Comparison of ENCODE assay signal across 32 cellular contexts in the genomic region with DNA sequence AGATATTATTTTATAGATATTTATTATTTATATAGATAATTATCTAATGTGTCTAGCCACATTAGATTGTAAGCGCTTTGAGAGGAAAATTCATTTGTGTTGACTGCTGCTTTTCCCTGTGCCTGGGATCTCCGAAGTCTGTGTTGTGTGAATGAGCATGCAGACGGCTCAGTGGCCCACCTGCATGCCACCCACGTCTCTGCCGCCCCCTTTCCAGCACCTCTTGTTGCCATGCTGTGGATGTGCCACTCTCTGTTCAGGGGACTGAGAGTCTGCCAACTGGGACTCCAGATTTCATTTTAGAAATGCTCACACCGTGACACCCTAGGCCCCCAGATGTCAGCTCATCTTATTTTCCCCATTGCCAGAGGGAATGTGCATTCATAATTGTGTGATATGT.
"Had no signal": no experiment of that assay in that cellular context is flagged by ENCODE, and none has a peak within 500 bp of the region (broad histone marks: within the 10 kb centered on the region; RNA-seq: fewer than 3 reads in every experiment).

No MANE protein-coding gene starts in this region.

- H3K4me3 Mint-ChIP-seq: activated CD4-positive, alpha-beta memory T cell treated with anti-CD3 and anti-CD28 coated beads, Interleukin-2, amount 10 ng/mL, durations not matched to agents 7 days and 5 days; activated CD4-positive, alpha-beta T cell treated with anti-CD3 and anti-CD28 coated beads, Interleukin-2, amount 10 ng/mL, durations not matched to agents 7 days and 5 days; activated CD8-positive, alpha-beta memory T cell treated with anti-CD3 and anti-CD28 coated beads, Interleukin-2, amount 10 ng/mL, durations not matched to agents 7 days and 5 days; activated naive CD8-positive, alpha-beta T cell treated with anti-CD3 and anti-CD28 coated beads for 36 hours; mesothelial cell of epicardium; neural progenitor cell; stimulated activated memory B cell treated with anti-CD40 and anti-IgM and Interleukin-4, amounts not matched to agents 10 μg/mL and 1 μg/mL and 100 μg/mL, for 72 hours had no signal

- H3K4me3 ChIP-seq: adrenal gland, ascending aorta, cardiac muscle cell, colonic mucosa, esophagus squamous epithelium, heart right ventricle, neural progenitor cell, psoas muscle, sigmoid colon, suprapubic skin, tibial artery, upper lobe of right lung had no signal

- H3K9me3 ChIP-seq: adrenal gland, ascending aorta, colonic mucosa, esophagus squamous epithelium, heart right ventricle, psoas muscle, sigmoid colon, suprapubic skin, tibial artery, upper lobe of right lung had no signal

- DNase-seq: activated CD4-positive, alpha-beta memory T cell treated with anti-CD3 and anti-CD28 coated beads, Interleukin-2, amount 10 ng/mL, durations not matched to agents 7 days and 5 days; activated CD4-positive, alpha-beta T cell treated with anti-CD3 and anti-CD28 coated beads, Interleukin-2, amount 10 ng/mL, durations not matched to agents 7 days and 5 days; activated CD8-positive, alpha-beta memory T cell treated with anti-CD3 and anti-CD28 coated beads, Interleukin-2, amount 10 ng/mL, durations not matched to agents 7 days and 5 days; activated naive CD4-positive, alpha-beta T cell; activated naive CD8-positive, alpha-beta T cell treated with anti-CD3 and anti-CD28 coated beads for 36 hours; activated T-cell treated with anti-CD3 and anti-CD28 coated beads, Interleukin-2, amount 50 U/mL, for 72 hours; adrenal gland; cerebellar nuclear complex; colonic mucosa; effector CD8-positive, alpha-beta T cell; esophagus squamous epithelium; foreskin melanocyte; heart right ventricle; naive thymus-derived CD4-positive, alpha-beta T cell; occipital lobe; psoas muscle; sigmoid colon; small intestine; stimulated activated CD4-positive, alpha-beta T cell treated with anti-CD3 and anti-CD28 coated beads, Interleukin-4, amount 100 ng/mL, for 24 hours; tibial artery; upper lobe of right lung had no signal

- H3K36me3 ChIP-seq: adrenal gland, ascending aorta, cardiac muscle cell, colonic mucosa, esophagus squamous epithelium, heart right ventricle, neural progenitor cell, sigmoid colon, suprapubic skin, tibial artery, upper lobe of right lung had no signal

- ATAC-seq: activated CD4-positive, CD25-positive, alpha-beta regulatory T cell treated with anti-CD3 and anti-CD28 coated beads, Interleukin-2, amount 50 U/mL, for 24 hours; activated CD8-positive, alpha-beta memory T cell treated with anti-CD3 and anti-CD28 coated beads, Interleukin-2, amount 10 ng/mL, durations not matched to agents 7 days and 5 days; naive thymus-derived CD4-positive, alpha-beta T cell; psoas muscle; stimulated activated memory B cell treated with anti-CD40 and anti-IgM and Interleukin-4, amounts not matched to agents 10 μg/mL and 1 μg/mL and 100 μg/mL, for 72 hours had no signal

- H3K27ac ChIP-seq: adrenal gland, ascending aorta, cardiac muscle cell, colonic mucosa, epithelial cell of prostate, esophagus squamous epithelium, heart right ventricle, neural progenitor cell, parathyroid adenoma, sigmoid colon, suprapubic skin, tibial artery, upper lobe of right lung, VCaP had no signal

- H3K36me3 Mint-ChIP-seq: mesothelial cell of epicardium; stimulated activated memory B cell treated with anti-CD40 and anti-IgM and Interleukin-4, amounts not matched to agents 10 μg/mL and 1 μg/mL and 100 μg/mL, for 72 hours had no signal

- H3K27me3 Mint-ChIP-seq: activated CD4-positive, alpha-beta memory T cell treated with anti-CD3 and anti-CD28 coated beads, Interleukin-2, amount 10 ng/mL, durations not matched to agents 7 days and 5 days; activated CD4-positive, alpha-beta T cell treated with anti-CD3 and anti-CD28 coated beads, Interleukin-2, amount 10 ng/mL, durations not matched to agents 7 days and 5 days; activated CD8-positive, alpha-beta memory T cell treated with anti-CD3 and anti-CD28 coated beads, Interleukin-2, amount 10 ng/mL, durations not matched to agents 7 days and 5 days; activated naive CD8-positive, alpha-beta T cell treated with anti-CD3 and anti-CD28 coated beads for 36 hours; brain; naive thymus-derived CD4-positive, alpha-beta T cell; stimulated activated memory B cell treated with anti-CD40 and anti-IgM and Interleukin-4, amounts not matched to agents 10 μg/mL and 1 μg/mL and 100 μg/mL, for 72 hours had no signal

- H3K27me3 ChIP-seq: adrenal gland, ascending aorta, cardiac muscle cell, colonic mucosa, esophagus squamous epithelium, heart right ventricle, neural progenitor cell, sigmoid colon, suprapubic skin, tibial artery, upper lobe of right lung had no signal

- H3K4me1 ChIP-seq: colonic mucosa had no signal

- H3K9me3 Mint-ChIP-seq: activated CD4-positive, alpha-beta memory T cell treated with anti-CD3 and anti-CD28 coated beads, Interleukin-2, amount 10 ng/mL, durations not matched to agents 7 days and 5 days; activated CD4-positive, alpha-beta T cell treated with anti-CD3 and anti-CD28 coated beads, Interleukin-2, amount 10 ng/mL, durations not matched to agents 7 days and 5 days; activated naive CD8-positive, alpha-beta T cell treated with anti-CD3 and anti-CD28 coated beads for 36 hours; activated T-cell treated with anti-CD3 and anti-CD28 coated beads, Interleukin-2, amount 50 U/mL, for 72 hours; brain; mesothelial cell of epicardium; naive thymus-derived CD4-positive, alpha-beta T cell; neural progenitor cell; stimulated activated memory B cell treated with anti-CD40 and anti-IgM and Interleukin-4, amounts not matched to agents 10 μg/mL and 1 μg/mL and 100 μg/mL, for 72 hours had no signal

- H3K27ac Mint-ChIP-seq: activated CD4-positive, alpha-beta memory T cell treated with anti-CD3 and anti-CD28 coated beads, Interleukin-2, amount 10 ng/mL, durations not matched to agents 7 days and 5 days had no signal
